Comparison of ENCODE assay signal across 19 cellular contexts in the genomic region with DNA sequence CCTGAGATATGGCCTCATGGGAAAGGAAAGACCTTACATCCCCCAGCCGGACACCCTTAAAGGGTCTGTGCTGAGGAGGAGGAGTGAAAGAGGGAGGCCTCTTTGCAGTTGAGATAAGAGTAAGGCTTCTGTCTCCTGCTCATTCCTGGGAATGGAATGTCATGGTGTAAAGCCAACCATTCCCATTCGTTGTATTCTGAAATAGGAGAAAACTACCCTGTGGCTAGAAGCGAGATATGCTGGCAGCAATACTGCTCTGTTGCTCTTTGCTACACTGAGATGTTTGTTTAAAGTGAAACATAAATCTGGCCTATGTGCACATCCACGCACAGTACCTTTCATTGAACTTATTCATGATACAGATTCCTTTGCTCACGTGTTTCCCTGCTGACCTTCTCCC. TPM values are rescaled to one million over a fixed set of nuclear protein-coding genes. Genes with fewer than 3 reads are reported as not detected.
DNase-seq lines count a peak whose midpoint lies in the region; ATAC-seq and TF ChIP-seq lines count a peak whose summit lies in the region.
"Had no signal": no experiment of that assay in that cellular context is flagged by ENCODE, and none has a peak within 500 bp of the region (broad histone marks: within the 10 kb centered on the region; RNA-seq: fewer than 3 reads in every experiment).

No MANE protein-coding gene starts in this region.

- H3K4me1 Mint-ChIP-seq in Calu3 (ENCODE audit: low read depth, unreplicated experiment) (peaks cover 28% of the 10 kb centered on the region), nephron (peaks cover 30% of the 10 kb centered on the region)
- H3K4me1 Mint-ChIP-seq in activated CD8-positive, alpha-beta T cell treated with anti-CD3 and anti-CD28 coated beads for 36 hours (ENCODE audit: low read depth) = peaks cover 28% of the 10 kb centered on the region
- H3K4me1 Mint-ChIP-seq in naive thymus-derived CD8-positive, alpha-beta T cell = peaks cover 22 to 53% (median 31%) of the 10 kb centered on the region in 4 donors

- H3K4me3 Mint-ChIP-seq in Calu3 (ENCODE audit: low read depth, unreplicated experiment) (no peak overlapping the region), nephron (peak overlapping the region; percentile 25 to 92 (median 68))
- no peak overlapping the region for H3K4me3 Mint-ChIP-seq in activated CD8-positive, alpha-beta T cell treated with anti-CD3 and anti-CD28 coated beads for 36 hours
- H3K4me3 Mint-ChIP-seq in naive thymus-derived CD8-positive, alpha-beta T cell = no peak overlapping the region
- H3K4me3 Mint-ChIP-seq: activated CD4-positive, alpha-beta memory T cell treated with anti-CD3 and anti-CD28 coated beads for 36 hours; activated naive CD8-positive, alpha-beta T cell treated with anti-CD3 and anti-CD28 coated beads, Interleukin-2, amount 10 ng/mL, durations not matched to agents 7 days and 5 days; activated T-cell treated with anti-CD3 and anti-CD28 coated beads, Interleukin-2, amount 50 U/mL, for 72 hours; CD4-positive, CD25-positive, alpha-beta regulatory T cell had no signal

- H3K27me3 Mint-ChIP-seq in Calu3 (ENCODE audit: unreplicated experiment) (no peaks in the 10 kb centered on the region), nephron (ENCODE audit: low read depth) (peaks cover 4% of the 10 kb centered on the region)
- H3K27me3 Mint-ChIP-seq in activated CD8-positive, alpha-beta T cell treated with anti-CD3 and anti-CD28 coated beads for 36 hours = no peaks in the 10 kb centered on the region
- H3K27me3 Mint-ChIP-seq in naive thymus-derived CD8-positive, alpha-beta T cell = no peaks in the 10 kb centered on the region
- H3K27me3 Mint-ChIP-seq: activated CD4-positive, alpha-beta memory T cell treated with anti-CD3 and anti-CD28 coated beads for 36 hours; activated naive CD8-positive, alpha-beta T cell treated with anti-CD3 and anti-CD28 coated beads, Interleukin-2, amount 10 ng/mL, durations not matched to agents 7 days and 5 days; CD4-positive, CD25-positive, alpha-beta regulatory T cell had no signal

- POLR2A ChIA-PET in activated CD8-positive, alpha-beta T cell treated with anti-CD3 and anti-CD28 coated beads for 36 hours (lab: Charles Lee) = no interaction called here
- POLR2A ChIA-PET in naive thymus-derived CD8-positive, alpha-beta T cell (lab: Charles Lee) = no interaction called here

- H3K4me3 ChIP-seq in fibroblast of villous mesenchyme (ENCODE audit: low read depth, low read length) = no peak overlapping the region
- H3K4me3 ChIP-seq: K562 had no signal

- peak overlapping the region; percentile 11 for H3K27ac Mint-ChIP-seq in Calu3 (ENCODE audit: unreplicated experiment)
- H3K27ac Mint-ChIP-seq in activated CD8-positive, alpha-beta T cell treated with anti-CD3 and anti-CD28 coated beads for 36 hours = peak overlapping the region; percentile 46
- H3K27ac Mint-ChIP-seq in nephron = peak overlapping the region; percentile 92 to 98 (median 98)
- peak overlapping the region in 4 of 10 donors; percentile 27 to 76 (median 44) for H3K27ac Mint-ChIP-seq in naive thymus-derived CD8-positive, alpha-beta T cell
- H3K27ac Mint-ChIP-seq: activated CD4-positive, alpha-beta memory T cell treated with anti-CD3 and anti-CD28 coated beads for 36 hours; activated naive CD8-positive, alpha-beta T cell treated with anti-CD3 and anti-CD28 coated beads, Interleukin-2, amount 10 ng/mL, durations not matched to agents 7 days and 5 days had no signal

- DNase-seq in Calu3 (no peak), fibroblast of villous mesenchyme (ENCODE audit: low read depth) (peak; percentile 74), GM19240 (ENCODE audit: insufficient read length, low spot score) (no peak)
- DNase-seq in activated CD8-positive, alpha-beta T cell treated with anti-CD3 and anti-CD28 coated beads for 36 hours = no peak
- no peak for DNase-seq in activated CD4-positive, alpha-beta T cell treated with anti-CD3 and anti-CD28 coated beads, Interleukin-2, amount 50 U/mL, for 1 hour
- DNase-seq in naive thymus-derived CD8-positive, alpha-beta T cell = no peak
- DNase-seq: activated naive CD8-positive, alpha-beta T cell treated with anti-CD3 and anti-CD28 coated beads, Interleukin-2, amount 10 ng/mL, durations not matched to agents 7 days and 5 days; activated T-cell treated with anti-CD3 and anti-CD28 coated beads, Interleukin-2, amount 50 U/mL, for 72 hours; DMS79; NCI-H2081 treated with DMSO at 0.1 percent for 48 hours; SHP77; stimulated activated naive CD4-positive, alpha-beta T cell treated with Interleukin-2 at 50 U/mL for 16 hours; T-helper 1 cell; upper lobe of left lung had no signal

- H3K9me3 Mint-ChIP-seq in Calu3 (ENCODE audit: low read depth, unreplicated experiment) (peaks cover 10% of the 10 kb centered on the region), nephron (no peaks in the 10 kb centered on the region)
- no peaks in the 10 kb centered on the region for H3K9me3 Mint-ChIP-seq in activated CD8-positive, alpha-beta T cell treated with anti-CD3 and anti-CD28 coated beads for 36 hours
- no peaks in the 10 kb centered on the region for H3K9me3 Mint-ChIP-seq in naive thymus-derived CD8-positive, alpha-beta T cell
- H3K9me3 Mint-ChIP-seq: activated T-cell treated with anti-CD3 and anti-CD28 coated beads, Interleukin-2, amount 50 U/mL, for 72 hours had no signal

- no peak for ATAC-seq in activated CD8-positive, alpha-beta T cell treated with anti-CD3 and anti-CD28 coated beads for 36 hours
- ATAC-seq in naive thymus-derived CD8-positive, alpha-beta T cell = no peak
- ATAC-seq in HG03135 (IDR thresholded peaks at IDR 0.05; ENCODE audit: unreplicated experiment) = no peak
- ATAC-seq: activated T-cell treated with anti-CD3 and anti-CD28 coated beads, Interleukin-2, amount 50 U/mL, for 72 hours had no signal

- TF ChIP-seq CTCF in Calu3 (IDR thresholded peaks at IDR 0.05; ENCODE audit: unreplicated experiment) = no peak
- TF ChIP-seq CTCF in activated CD8-positive, alpha-beta T cell treated with anti-CD3 and anti-CD28 coated beads for 36 hours (IDR thresholded peaks at IDR 0.05) = no peak
- no peak for TF ChIP-seq CTCF in fibroblast of villous mesenchyme (IDR thresholded peaks at IDR 0.05; ENCODE audit: insufficient read depth, low read depth, low read length)
- no peak for TF ChIP-seq CTCF in nephron (IDR thresholded peaks at IDR 0.05; ENCODE audit: unreplicated experiment in 3 of 3)

- peaks cover 46% of the 10 kb centered on the region for H3K36me3 Mint-ChIP-seq in Calu3 (ENCODE audit: insufficient read depth, unreplicated experiment)
- H3K36me3 Mint-ChIP-seq in activated CD8-positive, alpha-beta T cell treated with anti-CD3 and anti-CD28 coated beads for 36 hours (ENCODE audit: low read depth) = peaks cover 53% of the 10 kb centered on the region
- peaks cover 57% of the 10 kb centered on the region for H3K36me3 Mint-ChIP-seq in nephron (ENCODE audit: low read depth)
- peaks cover 0 to 41% (median 11%) of the 10 kb centered on the region in 3 donors for H3K36me3 Mint-ChIP-seq in naive thymus-derived CD8-positive, alpha-beta T cell

- BruUV-seq in Calu3 (replicated peaks; lab: Mats Ljungman, UMichigan) = no TSS peak

- CTCF ChIA-PET in Calu3 (lab: Charles Lee) = no interaction called here
- CTCF ChIA-PET in activated CD8-positive, alpha-beta T cell treated with anti-CD3 and anti-CD28 coated beads for 36 hours (lab: Charles Lee) = interaction anchor here (1.5 kb wide), 1 partner anchor 9 kb away, joined by 3 read pairs; no protein-coding TSS in a partner anchor

- intact Hi-C loops in Calu3 (cut with micrococcal nuclease; ENCODE audit: unreplicated experiment) = no loop called here
- intact Hi-C loops in activated CD8-positive, alpha-beta T cell treated with anti-CD3 and anti-CD28 coated beads for 36 hours (cut with micrococcal nuclease) = no loop called here

RNA-seq across cellular contexts. Expression of a gene that starts 0.8 kb away (rescaled TPM):
- total RNA-seq in Calu3 (2022) (31.1 and 31.6 TPM in 2 replicates), fibroblast of villous mesenchyme (25.1 and 28.1 TPM in 2 replicates)
- total RNA-seq in activated CD8-positive, alpha-beta T cell treated with anti-CD3 and anti-CD28 coated beads for 36 hours = 10 to 100 TPM; 19.8 to 20.2 TPM
- 10 to 100 TPM; 29.1 to 29.9 TPM for total RNA-seq in naive thymus-derived CD8-positive, alpha-beta T cell
- 1 to 10 TPM in 1 of 3 donors, under 1 TPM in 2; 0.27 to 1.3 (median 0.76) TPM for polyA plus RNA-seq in naive thymus-derived CD8-positive, alpha-beta T cell

RNA-seq across cellular contexts. Expression of a gene that starts 14.6 kb away (rescaled TPM):
- total RNA-seq in Calu3 (2022) (24.0 and 24.8 TPM in 2 replicates), fibroblast of villous mesenchyme (7.4 and 12.1 TPM in 2 replicates)
- total RNA-seq in activated CD8-positive, alpha-beta T cell treated with anti-CD3 and anti-CD28 coated beads for 36 hours = 1 to 10 TPM; 6.5 to 6.7 TPM
- 10 to 100 TPM; 17.3 to 21.8 TPM for total RNA-seq in naive thymus-derived CD8-positive, alpha-beta T cell
- 10 to 100 TPM in 1 of 3 donors, 1 to 10 TPM in 2; 6.4 to 12.4 (median 7.4) TPM for polyA plus RNA-seq in naive thymus-derived CD8-positive, alpha-beta T cell

RNA-seq across cellular contexts. Expression of a gene that starts 20.3 kb away (rescaled TPM):
- total RNA-seq in Calu3 (2022) (111 and 113 TPM in 2 replicates), fibroblast of villous mesenchyme (22.2 and 29.8 TPM in 2 replicates)
- total RNA-seq in activated CD8-positive, alpha-beta T cell treated with anti-CD3 and anti-CD28 coated beads for 36 hours = 10 to 100 TPM; 23.6 to 24.1 TPM
- total RNA-seq in naive thymus-derived CD8-positive, alpha-beta T cell = 10 to 100 TPM; 61.9 to 69.2 TPM
- 1 to 10 TPM; 1.3 to 7.4 (median 4.7) TPM for polyA plus RNA-seq in naive thymus-derived CD8-positive, alpha-beta T cell

RNA-seq across cellular contexts. Expression of a gene that starts 59.5 kb away (rescaled TPM):
- total RNA-seq in Calu3 (2022) (6.8 and 8.7 TPM in 2 replicates), fibroblast of villous mesenchyme (7.8 and 9.3 TPM in 2 replicates)
- 10 to 100 TPM; 25.0 to 27.9 TPM for total RNA-seq in activated CD8-positive, alpha-beta T cell treated with anti-CD3 and anti-CD28 coated beads for 36 hours
- total RNA-seq in naive thymus-derived CD8-positive, alpha-beta T cell = 10 to 100 TPM; 84.6 to 85.1 TPM
- polyA plus RNA-seq in naive thymus-derived CD8-positive, alpha-beta T cell = 10 to 100 TPM; 13.2 to 32.2 (median 20.9) TPM

RNA-seq across cellular contexts. Expression of a gene that starts 59.8 kb away (rescaled TPM):
- 18.9 and 22.9 TPM in 2 replicates for total RNA-seq in Calu3 (2022)
- 10 to 100 TPM; 16.7 to 21.8 TPM for total RNA-seq in activated CD8-positive, alpha-beta T cell treated with anti-CD3 and anti-CD28 coated beads for 36 hours
- total RNA-seq in fibroblast of villous mesenchyme = 12.2 and 22.9 TPM in 2 replicates
- 10 to 100 TPM; 46.6 to 46.9 TPM for total RNA-seq in naive thymus-derived CD8-positive, alpha-beta T cell
- 10 to 100 TPM; 17.7 to 21.5 (median 20.3) TPM for polyA plus RNA-seq in naive thymus-derived CD8-positive, alpha-beta T cell

Comparison
In these comparisons a context has a peak if more than half of its experiments do, and no peak if none do; other contexts are left out.
1. H3K4me3 Mint-ChIP-seq: peak in nephron (3 of 3); none in Calu3 (single experiment), activated CD8-positive, alpha-beta T cell treated with anti-CD3 and anti-CD28 coated beads for 36 hours (single experiment) and naive thymus-derived CD8-positive, alpha-beta T cell (0 of 10).